Comparison of ENCODE assay signal across 8 cellular contexts in genomic region chr1:112397051-112397471, GRCh38. TPM values are rescaled to one million over a fixed set of nuclear protein-coding genes. Genes with fewer than 3 reads are reported as not detected.
DNase-seq lines count a peak whose midpoint lies in the region; ATAC-seq and TF ChIP-seq lines count a peak whose summit lies in the region.

No MANE protein-coding gene starts in this region.

- ATAC-seq in central memory CD8-positive, alpha-beta T cell (replicated peaks; ENCODE audit: extremely low read depth, poor library complexity, severe bottlenecking) = no peak
- no peak for ATAC-seq in naive B cell (ENCODE audit: low read depth in 2 of 2)

- no peaks in the 10 kb centered on the region for H3K27me3 ChIP-seq in HUES48 (ENCODE audit: control insufficient read depth, insufficient read depth, low read length)
- H3K27me3 ChIP-seq in effector memory CD4-positive, alpha-beta T cell (replicated peaks; ENCODE audit: control insufficient read depth, insufficient read depth, low read length, poor library complexity, severe bottlenecking) = no peaks in the 10 kb centered on the region

- peaks cover 38% of the 10 kb centered on the region for H3K27me3 Mint-ChIP-seq in central memory CD8-positive, alpha-beta T cell
- H3K27me3 Mint-ChIP-seq in naive B cell = peaks cover 0 to 11% (median 0%) of the 10 kb centered on the region in 3 donors

- TF ChIP-seq CTCF in AG10803 (conservative IDR thresholded peaks at IDR 0.05; ENCODE audit: low read length) = no peak

- peak overlapping the region; percentile 12 for H3K27ac Mint-ChIP-seq in central memory CD8-positive, alpha-beta T cell (ENCODE audit: low read depth)
- peak overlapping the region; percentile 80 to 96 (median 92) for H3K27ac Mint-ChIP-seq in naive B cell

- peaks cover 23% of the 10 kb centered on the region for H3K4me1 Mint-ChIP-seq in central memory CD8-positive, alpha-beta T cell
- H3K4me1 Mint-ChIP-seq in naive B cell = peaks cover 26 to 41% (median 30%) of the 10 kb centered on the region in 3 donors

- H3K4me3 ChIP-seq in AG10803 (ENCODE audit: low read length) (peak overlapping the region; percentile 99), HUES48 (ENCODE audit: low read depth, low read length) (peak overlapping the region; percentile 96)
- H3K4me3 ChIP-seq in effector memory CD4-positive, alpha-beta T cell (ENCODE audit: insufficient read depth, low read depth, low read length, poor library complexity, severe bottlenecking) = no peak overlapping the region

- H3K27ac ChIP-seq in HUES48 (ENCODE audit: low read depth, low read length) = peak overlapping the region; percentile 95
- no peak overlapping the region for H3K27ac ChIP-seq in effector memory CD4-positive, alpha-beta T cell (ENCODE audit: insufficient read depth, low read length, poor library complexity, severe bottlenecking)

- peaks cover 1% of the 10 kb centered on the region for H3K36me3 Mint-ChIP-seq in central memory CD8-positive, alpha-beta T cell (ENCODE audit: insufficient read depth)
- H3K36me3 Mint-ChIP-seq in naive B cell = no peaks in the 10 kb centered on the region

- no peaks in the 10 kb centered on the region for H3K36me3 ChIP-seq in HUES48 (ENCODE audit: control insufficient read depth, insufficient read depth, low read length)
- no peaks in the 10 kb centered on the region for H3K36me3 ChIP-seq in effector memory CD4-positive, alpha-beta T cell (ENCODE audit: control insufficient read depth, insufficient read depth, low read length)

- no peaks in the 10 kb centered on the region for H3K9me3 ChIP-seq in HUES48 (ENCODE audit: control insufficient read depth, insufficient read depth, low read length)
- H3K9me3 ChIP-seq in effector memory CD4-positive, alpha-beta T cell (ENCODE audit: control insufficient read depth, low read length) = no peaks in the 10 kb centered on the region

- no peaks in the 10 kb centered on the region for H3K9me3 Mint-ChIP-seq in central memory CD8-positive, alpha-beta T cell
- no peaks in the 10 kb centered on the region for H3K9me3 Mint-ChIP-seq in naive B cell

- H3K9ac ChIP-seq in HUES48 (ENCODE audit: low read depth, low read length) = peak overlapping the region; percentile 89; the same call in 1 of the 2 replicates

- H3K4me3 Mint-ChIP-seq in central memory CD8-positive, alpha-beta T cell = peak overlapping the region; percentile 85
- peak overlapping the region; percentile 88 to 99 (median 94) for H3K4me3 Mint-ChIP-seq in naive B cell

- H3K4me1 ChIP-seq in HUES48 (ENCODE audit: control insufficient read depth, insufficient read depth, low read length) = peaks cover 42% of the 10 kb centered on the region
- peaks cover 11% of the 10 kb centered on the region for H3K4me1 ChIP-seq in effector memory CD4-positive, alpha-beta T cell (ENCODE audit: control insufficient read depth, insufficient read depth, low read length, poor library complexity, severe bottlenecking)

- DNase-seq in AG10803 (ENCODE audit: low read depth) (no peak), naive B cell (no peak), NCI-H2107 (lab: John Stamatoyannopoulos, UW) (no peak), hypothalamus (lab: John Stamatoyannopoulos, UW) (no peak)
- no peak for DNase-seq in central memory CD8-positive, alpha-beta T cell (ENCODE audit: low spot score in 2 of 2)
- no peak for DNase-seq in effector memory CD4-positive, alpha-beta T cell
- no peak for DNase-seq in stimulated activated CD4-positive, alpha-beta T cell treated with anti-CD3 and anti-CD28 coated beads, Interleukin-2, amount 100 ng/mL, for 48 hours

RNA-seq across cellular contexts. Expression of gene CTTNBP2NL, which starts 1.0 kb away (rescaled TPM):
- 1 to 10 TPM in 3 of 6 donors, under 1 TPM in 3; 0.19 to 2.7 (median 1.0) TPM for polyA plus RNA-seq in naive B cell (ENCODE audit: low read depth in 6 of 6)
